In the genomic region with DNA sequence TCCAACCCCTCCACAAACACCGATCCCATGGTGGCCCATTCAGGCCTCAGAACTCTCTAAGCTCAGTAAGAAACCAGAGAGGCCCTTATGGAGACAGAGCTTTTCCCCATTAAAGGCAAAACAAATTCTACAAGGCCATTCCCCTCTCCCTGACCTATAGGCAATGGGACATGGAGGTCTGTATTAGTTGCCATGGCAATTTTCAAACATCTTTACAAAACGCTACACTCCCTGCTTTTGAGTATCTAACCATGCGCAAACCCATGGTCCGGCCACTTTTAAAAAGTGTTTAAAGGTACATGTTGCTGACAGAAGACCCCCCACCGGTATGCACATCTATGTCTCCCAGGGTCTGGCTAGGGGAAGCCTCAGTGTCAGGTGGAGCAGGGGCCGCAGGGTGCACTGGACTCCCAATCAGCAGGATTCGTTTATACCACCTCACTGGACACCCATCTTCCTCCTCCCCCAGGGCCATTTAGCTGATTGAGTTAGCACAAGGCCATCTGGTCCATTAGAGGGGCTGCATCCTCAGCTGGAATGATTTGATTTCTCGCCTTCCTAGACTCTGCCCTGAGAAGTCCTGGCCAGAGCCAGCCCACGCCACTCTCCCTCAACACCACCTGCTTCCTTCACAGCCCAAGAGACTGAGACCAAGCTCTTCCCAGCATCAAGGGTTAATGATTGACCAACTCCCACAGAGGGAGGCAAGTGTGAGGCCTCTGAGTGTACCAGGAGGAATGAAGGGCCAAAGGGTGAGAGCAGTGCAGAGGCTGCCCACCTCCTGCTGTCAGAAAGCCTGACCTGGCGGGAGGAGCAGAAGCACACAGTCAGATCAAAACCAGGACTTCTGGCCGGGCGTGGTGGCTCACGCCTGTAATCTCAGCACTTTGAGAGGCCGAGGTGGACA, we compare ENCODE assay signal across 12 cellular contexts. TPM values are rescaled to one million over a fixed set of nuclear protein-coding genes. Genes with fewer than 3 reads are reported as not detected.
A peak's percentile ranks its signal among the peaks of the same experiment; 100 is the strongest.
DNase-seq lines count a peak whose midpoint lies in the region; ATAC-seq, FAIRE-seq and TF ChIP-seq lines count a peak whose summit lies in the region.
"Had no signal": no experiment of that assay in that cellular context is flagged by ENCODE, and none has a peak within 500 bp of the region (broad histone marks: within the 10 kb centered on the region; RNA-seq: fewer than 3 reads in every experiment).

No MANE protein-coding gene starts in this region.

- H3K36me3 ChIP-seq in tibial artery, result peaks cover 76 to 100% (median 88%) of the 10 kb centered on the region in 3 donors

- H3K27ac ChIP-seq in tibial artery, result no peak overlapping the region
- H3K27ac ChIP-seq: right atrium auricular region had no signal

- intact Hi-C loops in tibial artery (cut with DNase I; ENCODE audit: low total_unique reads), result no loop called here

- no peak for TF ChIP-seq CTCF in fibroblast of mammary gland (conservative IDR thresholded peaks at IDR 0.05; ENCODE audit: control insufficient read depth, insufficient read depth, low read depth, low read length)
- TF ChIP-seq CTCF in progenitor cell of endocrine pancreas (IDR thresholded peaks at IDR 0.05; ENCODE audit: unreplicated experiment), result no peak
- TF ChIP-seq CTCF in omental fat pad (IDR thresholded peaks at IDR 0.05), result no peak
- no peak for TF ChIP-seq CTCF in tibial artery (IDR thresholded peaks at IDR 0.05)

- FAIRE-seq in GM19239 (lab: Jason Lieb, UNC), result no peak

- H3K4me3 ChIP-seq in fibroblast of mammary gland (ENCODE audit: control insufficient read depth, low read depth, low read length) (no peak overlapping the region), tibial artery (no peak overlapping the region)
- H3K4me3 ChIP-seq: right atrium auricular region had no signal

- DNase-seq in EH (ENCODE audit: low read depth) (peak; percentile 44), RPMI7951 (ENCODE audit: low read depth) (peak; percentile 27), fibroblast of mammary gland (ENCODE audit: low read depth) (peak; percentile 68), progenitor cell of endocrine pancreas (ENCODE audit: low spot score, unreplicated experiment) (peak; percentile 26), omental fat pad (ENCODE audit: low spot score) (no peak), tibial artery (no peak), GM19239 (ENCODE audit: insufficient read length, low spot score) (no peak)
- DNase-seq: DMS 273 treated with DMSO at 0.1 percent for 48 hours; effector CD4-positive, alpha-beta T cell; T-helper 1 cell had no signal

- H3K4me1 Mint-ChIP-seq in progenitor cell of endocrine pancreas (ENCODE audit: low read depth), result peaks cover 16% of the 10 kb centered on the region

- no peaks in the 10 kb centered on the region for H3K27me3 Mint-ChIP-seq in progenitor cell of endocrine pancreas

- no peaks in the 10 kb centered on the region for H3K9me3 Mint-ChIP-seq in progenitor cell of endocrine pancreas (ENCODE audit: low read depth)

- H3K4me1 ChIP-seq in tibial artery, result no peaks in the 10 kb centered on the region
- H3K4me1 ChIP-seq: right atrium auricular region had no signal

- peak overlapping the region; percentile 92 for H3K27ac Mint-ChIP-seq in progenitor cell of endocrine pancreas

- H3K27me3 ChIP-seq in tibial artery, result no peaks in the 10 kb centered on the region
- H3K27me3 ChIP-seq: right atrium auricular region had no signal

- ATAC-seq in omental fat pad (ENCODE audit: low FRiP score), result no peak
- no peak for ATAC-seq in HG03460 (IDR thresholded peaks at IDR 0.05; ENCODE audit: unreplicated experiment)

- peaks cover 35% of the 10 kb centered on the region for H3K36me3 Mint-ChIP-seq in progenitor cell of endocrine pancreas (ENCODE audit: insufficient read depth)

- peak overlapping the region; percentile 0 for H3K4me3 Mint-ChIP-seq in progenitor cell of endocrine pancreas (ENCODE audit: low read depth)

- no peaks in the 10 kb centered on the region for H3K9me3 ChIP-seq in tibial artery
- H3K9me3 ChIP-seq: right atrium auricular region had no signal

RNA-seq across cellular contexts. Expression of a gene that starts 10.9 kb away (rescaled TPM):
- total RNA-seq in RPMI7951 (2014; rRNA removed; shearing (Covaris generic)), result 98.2 and 99.4 TPM in 2 replicates
- total RNA-seq in progenitor cell of endocrine pancreas (186 and 188 TPM in 2 replicates), omental fat pad (100 to 1,000 TPM in 3 of 4 donors, 10 to 100 TPM in 1; 91.6 to 133 (median 111) TPM)

RNA-seq across cellular contexts. Expression of a gene that starts 22.5 kb away (rescaled TPM):
- 0.78 and 1.9 TPM in 2 replicates for total RNA-seq in RPMI7951 (2014; rRNA removed; shearing (Covaris generic))
- total RNA-seq in progenitor cell of endocrine pancreas (6.3 and 7.1 TPM in 2 replicates), omental fat pad (under 1 TPM; 0.19 to 0.96 (median 0.49) TPM)

RNA-seq across cellular contexts. Expression of a gene that starts 42.7 kb away (rescaled TPM):
- total RNA-seq in RPMI7951 (2014; rRNA removed; shearing (Covaris generic)), result 11.8 and 18.3 TPM in 2 replicates
- total RNA-seq in progenitor cell of endocrine pancreas (16.9 and 19.6 TPM in 2 replicates), omental fat pad (10 to 100 TPM; 16.2 to 18.8 (median 18.0) TPM)

RNA-seq across cellular contexts. Expression of a gene that starts 58.7 kb away (rescaled TPM):
- total RNA-seq in RPMI7951 (2014; rRNA removed; shearing (Covaris generic)), result 37.8 and 43.9 TPM in 2 replicates
- 98.7 and 102 TPM in 2 replicates for total RNA-seq in progenitor cell of endocrine pancreas
- 10 to 100 TPM; 42.2 to 62.9 (median 49.8) TPM for total RNA-seq in omental fat pad

Comparison
In these comparisons a context has a peak if more than half of its experiments do, and no peak if none do; other contexts are left out.
1. DNase-seq: peak in EH (single experiment), RPMI7951 (single experiment), fibroblast of mammary gland (single experiment) and progenitor cell of endocrine pancreas (single experiment); none in omental fat pad (single experiment), tibial artery (0 of 2) and GM19239 (single experiment).